11 cellular contexts compared by ENCODE assay signal in genomic region chr9:33101104-33101951, GRCh38. TPM values are rescaled to one million over a fixed set of nuclear protein-coding genes. Genes with fewer than 3 reads are reported as not detected.
DNase-seq lines count a peak whose midpoint lies in the region; ATAC-seq and TF ChIP-seq lines count a peak whose summit lies in the region.
"Had no signal": no experiment of that assay in that cellular context is flagged by ENCODE, and none has a peak within 500 bp of the region (broad histone marks: within the 10 kb centered on the region; RNA-seq: fewer than 3 reads in every experiment).

No MANE protein-coding gene starts in this region.

- H3K4me3 ChIP-seq in SK-N-SH (ENCODE audit: low read depth in 2 of 2, low read length in 1 of 2) (no peak overlapping the region), psoas muscle (no peak overlapping the region)
- H3K4me3 ChIP-seq in CD8-positive, alpha-beta memory T cell (ENCODE audit: low read length) = no peak overlapping the region

- CTCF ChIA-PET in SK-N-SH (lab: Yijun Ruan, JAX) = no interaction called here
- CTCF ChIA-PET in CD8-positive, alpha-beta memory T cell (lab: Charles Lee) = no interaction called here

- H3K4me1 ChIP-seq in SK-N-SH (ENCODE audit: control insufficient read depth in 1 of 2, insufficient read depth in 2 of 2, low read depth in 1 of 2, low read length in 1 of 2) (peaks cover 2 to 8% of the 10 kb centered on the region in 2 experiments; a peak in 3 of 4 replicates), psoas muscle (peaks cover 23% of the 10 kb centered on the region)
- no peaks in the 10 kb centered on the region for H3K4me1 ChIP-seq in CD8-positive, alpha-beta memory T cell (ENCODE audit: insufficient read depth, low read length)

- peak overlapping the region in 3 of 8 donors; percentile 40 to 95 (median 42) for H3K27ac Mint-ChIP-seq in CD8-positive, alpha-beta memory T cell
- H3K27ac Mint-ChIP-seq in immature natural killer cell = peak overlapping the region in 1 of 6 donors; percentile 77
- H3K27ac Mint-ChIP-seq: effector memory CD8-positive, alpha-beta T cell had no signal

- no peaks in the 10 kb centered on the region for H3K9me3 Mint-ChIP-seq in CD8-positive, alpha-beta memory T cell
- no peaks in the 10 kb centered on the region for H3K9me3 Mint-ChIP-seq in immature natural killer cell
- H3K9me3 Mint-ChIP-seq: effector memory CD8-positive, alpha-beta T cell had no signal

- in situ Hi-C loops in Caki2 (cut with HindIII; ENCODE audit: low pct_unique_long_range_greater_than_20kb, low sequenced_read_pairs) = no loop called here

- peak overlapping the region in 1 of 7 donors; percentile 45 for H3K4me3 Mint-ChIP-seq in CD8-positive, alpha-beta memory T cell
- no peak overlapping the region for H3K4me3 Mint-ChIP-seq in immature natural killer cell
- H3K4me3 Mint-ChIP-seq: effector memory CD8-positive, alpha-beta T cell had no signal

- H3K36me3 Mint-ChIP-seq in CD8-positive, alpha-beta memory T cell = peaks cover 0 to 2% (median 2%) of the 10 kb centered on the region in 3 donors
- peaks cover 4 to 10% (median 5%) of the 10 kb centered on the region in 3 donors for H3K36me3 Mint-ChIP-seq in immature natural killer cell

- no peak overlapping the region for H2AFZ ChIP-seq in SK-N-SH (ENCODE audit: low read depth)

- DNase-seq in Caki2 (ENCODE audit: low read depth) (peak; percentile 94), SK-N-SH (no peak), fibroblast of peridontal ligament (ENCODE audit: extremely low read depth) (peak; percentile 70), psoas muscle (peak; percentile 68 to 83), immature natural killer cell (no peak), OCI-M1 (lab: John Stamatoyannopoulos, UW) (no peak)
- no peak for DNase-seq in CD8-positive, alpha-beta memory T cell
- DNase-seq: DMS53; effector memory CD8-positive, alpha-beta T cell; NCI-H2029 had no signal

- H4K20me1 ChIP-seq in SK-N-SH (ENCODE audit: insufficient read depth) = no peaks in the 10 kb centered on the region

- POLR2A ChIA-PET in SK-N-SH (lab: Yijun Ruan, JAX) = no interaction called here
- POLR2A ChIA-PET in CD8-positive, alpha-beta memory T cell (lab: Charles Lee) = no interaction called here

- TF ChIP-seq RAD21 in SK-N-SH (IDR thresholded peaks at IDR 0.05; ENCODE audit: low read length) = no peak

- intact Hi-C loops in psoas muscle (cut with DNase I) = loop anchor here in 1 of 2 donors (5.0 kb wide), 2 partner anchors 36 to 61 kb away; no protein-coding TSS in a partner anchor

- ATAC-seq in psoas muscle (peak; percentile 96 to 97 (median 96)), GM21619 (IDR thresholded peaks at IDR 0.05; ENCODE audit: unreplicated experiment) (no peak)
- ATAC-seq: effector memory CD8-positive, alpha-beta T cell had no signal

- 73% methylated on average over 8 of the region's 10 CpGs for WGBS in SK-N-SH (ENCODE audit: low lambda C conversion rate)
- 34 to 53% (median 40%) methylated on average over 10 of the region's 10 CpGs for WGBS in psoas muscle, 3 donors

- no peaks in the 10 kb centered on the region for H3K27me3 ChIP-seq in SK-N-SH (ENCODE audit: insufficient read depth)
- H3K27me3 ChIP-seq in psoas muscle (ENCODE audit: insufficient read depth in 3 of 3, low read length in 2 of 3) = no peaks in the 10 kb centered on the region
- no peaks in the 10 kb centered on the region for H3K27me3 ChIP-seq in CD8-positive, alpha-beta memory T cell (ENCODE audit: insufficient read depth, low read length, poor library complexity, severe bottlenecking)

- peaks cover 8% of the 10 kb centered on the region for H3F3A ChIP-seq in SK-N-SH (replicated peaks; ENCODE audit: insufficient read depth)

- H3K4me2 ChIP-seq in SK-N-SH = no peak overlapping the region

- no peak overlapping the region for H3K9ac ChIP-seq in SK-N-SH

- no peak for TF ChIP-seq EP300 in SK-N-SH (IDR thresholded peaks at IDR 0.05; ENCODE audit: borderline replicate concordance in 1 of 2, low read depth in 1 of 2, low read length in 1 of 2)

- TF ChIP-seq CTCF in SK-N-SH (IDR thresholded peaks at IDR 0.05) (no peak), psoas muscle (IDR thresholded peaks at IDR 0.05) (no peak)

- no peaks in the 10 kb centered on the region for H3K27me3 Mint-ChIP-seq in CD8-positive, alpha-beta memory T cell
- peaks cover 0 to 12% (median 3%) of the 10 kb centered on the region in 3 donors for H3K27me3 Mint-ChIP-seq in immature natural killer cell (ENCODE audit: low read depth in 3 of 3)
- H3K27me3 Mint-ChIP-seq: effector memory CD8-positive, alpha-beta T cell had no signal

- H3K36me3 ChIP-seq in SK-N-SH (replicated peaks in 1 of 2; ENCODE audit: control insufficient read depth in 1 of 2, insufficient read depth in 2 of 2, low read length in 1 of 2) (no peaks in the 10 kb centered on the region), psoas muscle (ENCODE audit: insufficient read depth in 1 of 2, low read depth in 1 of 2) (no peaks in the 10 kb centered on the region)
- no peaks in the 10 kb centered on the region for H3K36me3 ChIP-seq in CD8-positive, alpha-beta memory T cell (ENCODE audit: insufficient read depth, low read length)

- H3K4me1 Mint-ChIP-seq in CD8-positive, alpha-beta memory T cell = peaks cover 0 to under 1% (median 0%) of the 10 kb centered on the region in 3 donors
- H3K4me1 Mint-ChIP-seq in immature natural killer cell = no peaks in the 10 kb centered on the region

- peak overlapping the region in 1 of 2 experiments; percentile 56; a peak in 2 of 4 replicates for H3K27ac ChIP-seq in SK-N-SH (ENCODE audit: low read depth in 2 of 2, low read length in 1 of 2)
- peak overlapping the region; percentile 79 for H3K27ac ChIP-seq in psoas muscle
- no peak overlapping the region for H3K27ac ChIP-seq in CD8-positive, alpha-beta memory T cell (ENCODE audit: low read depth, low read length)

- no peaks in the 10 kb centered on the region for H3K9me2 ChIP-seq in SK-N-SH

- no peaks in the 10 kb centered on the region for H3K9me3 ChIP-seq in SK-N-SH
- H3K9me3 ChIP-seq in psoas muscle = no peaks in the 10 kb centered on the region
- H3K9me3 ChIP-seq in CD8-positive, alpha-beta memory T cell (ENCODE audit: low read length) = no peaks in the 10 kb centered on the region

- H3K79me2 ChIP-seq in SK-N-SH (ENCODE audit: insufficient read depth) = no peaks in the 10 kb centered on the region

TF ChIP-seq in SK-N-SH, 30 proteins besides CTCF, POLR2A, EP300 and RAD21:
- 0 out of 2 replicates have a peak, but pooled peaks have one; percentile 35 for TF ChIP-seq PBX3 (IDR thresholded peaks at IDR 0.05)
- TF ChIP-seq YY1 (IDR thresholded peaks at IDR 0.05; ENCODE audit: low read depth) = peak; percentile 59; the same call in 1 of the 2 replicates
- no peak for TF ChIP-seq EZH2phosphoT487 (IDR thresholded peaks at IDR 0.05; ENCODE audit: borderline replicate concordance, low read depth)
- TF ChIP-seq RXRA (IDR thresholded peaks at IDR 0.05; ENCODE audit: borderline replicate concordance, low read depth) = peak; percentile 43; the same call in 1 of the 2 replicates
- peak; percentile 23; the same call in 1 of the 2 replicates for TF ChIP-seq MAX (IDR thresholded peaks at IDR 0.05; ENCODE audit: low read depth)
- TF ChIP-seq NFIC (IDR thresholded peaks at IDR 0.05; ENCODE audit: borderline replicate concordance) = peak; percentile 31
- TF ChIP-seq ZBTB33 (IDR thresholded peaks at IDR 0.05; ENCODE audit: borderline replicate concordance, low read depth) = no peak

RNA-seq across cellular contexts. Expression of gene SMU1, which starts 24.9 kb away (rescaled TPM):
- 23.4 and 27.3 TPM in 2 replicates for total RNA-seq in Caki2 (2014; rRNA removed; shearing (Covaris generic); ENCODE audit: low replicate concordance)
- polyA plus RNA-seq in SK-N-SH (2012; rRNA removed) (9.8 and 12.4 TPM in 2 replicates), psoas muscle (10 to 100 TPM in 2 of 3 donors, 1 to 10 TPM in 1; 8.4 to 15.5 (median 11.6) TPM), immature natural killer cell (10 to 100 TPM; 15.5 to 35.7 (median 22.5) TPM)
- 13.1 and 13.5 TPM in 2 replicates for polyA plus RNA-seq in SK-N-SH (2012; cell fraction: cytosol; rRNA removed)
- 5.4 and 9.7 TPM in 2 replicates for polyA plus RNA-seq in SK-N-SH (2012; cell fraction: nucleus; rRNA removed)
- total RNA-seq in psoas muscle = 10 to 100 TPM; 15.4 to 18.4 (median 16.7) TPM
- 10 to 100 TPM; 27.5 to 27.6 TPM for total RNA-seq in CD8-positive, alpha-beta memory T cell
- polyA plus RNA-seq in CD8-positive, alpha-beta memory T cell = 21.2 TPM

Comparison
In these comparisons a context has a peak if more than half of its experiments do, and no peak if none do; other contexts are left out.
1. DNase-seq: peak in Caki2 (single experiment), fibroblast of peridontal ligament (single experiment) and psoas muscle (2 of 2); none in SK-N-SH (single experiment), CD8-positive, alpha-beta memory T cell (0 of 5), immature natural killer cell (0 of 3) and OCI-M1 (single experiment).